Comparison of ENCODE assay signal across 11 cellular contexts in genomic region chr18:49193252-49193651, GRCh38.
"Had no signal": no experiment of that assay in that cellular context is flagged by ENCODE, and none has a peak within 500 bp of the region (broad histone marks: within the 10 kb centered on the region; RNA-seq: fewer than 3 reads in every experiment).

No MANE protein-coding gene starts in this region.

- DNase-seq: GM23248, GOT3, H7, H9, HCEC 1CT, HFFc6 had no signal

- FAIRE-seq: H1, H54 had no signal

- H3K4me2 ChIP-seq: GM23338 had no signal

- H3K9ac ChIP-seq: GM23248 had no signal

- H3K9me3 ChIP-seq: HAP-1 had no signal

- H3K36me3 ChIP-seq: HAP-1 had no signal

- H3K27ac ChIP-seq: GM23248 had no signal

- H3K4me3 ChIP-seq: GM23248, GM23338, HAP-1 had no signal

- ATAC-seq: GM23338, HCT116 had no signal

- H2AFZ ChIP-seq: GM23248, GM23338 had no signal
